13 cellular contexts compared by ENCODE assay signal in genomic region chr7:45259227-45259596, GRCh38.
DNase-seq lines count a peak whose midpoint lies in the region; ATAC-seq and TF ChIP-seq lines count a peak whose summit lies in the region.
"Had no signal": no experiment of that assay in that cellular context is flagged by ENCODE, and none has a peak within 500 bp of the region (broad histone marks: within the 10 kb centered on the region; RNA-seq: fewer than 3 reads in every experiment).

No MANE protein-coding gene starts in this region.

- no peaks in the 10 kb centered on the region for H3K4me1 Mint-ChIP-seq in glutamatergic neuron (ENCODE audit: low read depth, unreplicated experiment)

- H3F3A ChIP-seq in SK-N-SH (replicated peaks; ENCODE audit: insufficient read depth), result no peaks in the 10 kb centered on the region

- peaks cover 30% of the 10 kb centered on the region for H3K4me1 ChIP-seq in BLaER1
- peaks cover 20% of the 10 kb centered on the region for H3K4me1 ChIP-seq in OCI-LY3 (ENCODE audit: low read length)
- no peaks in the 10 kb centered on the region for H3K4me1 ChIP-seq in trophoblast cell (ENCODE audit: control insufficient read depth in 1 of 2, insufficient read depth in 2 of 2, low read length in 2 of 2)
- peaks cover 0 to 11% of the 10 kb centered on the region in 2 experiments; a peak in 1 of 4 replicates for H3K4me1 ChIP-seq in SK-N-SH (ENCODE audit: control insufficient read depth in 1 of 2, insufficient read depth in 2 of 2, low read depth in 1 of 2, low read length in 1 of 2)
- H3K4me1 ChIP-seq: Caco-2 had no signal

- TF ChIP-seq EP300 in SK-N-SH (IDR thresholded peaks at IDR 0.05; ENCODE audit: borderline replicate concordance in 1 of 2, low read depth in 1 of 2, low read length in 1 of 2), result no peak

- H3K4me3 ChIP-seq in BLaER1 (no peak overlapping the region), GM12875 (ENCODE audit: low read depth, low read length) (peak overlapping the region; percentile 33), OCI-LY3 (ENCODE audit: low read length) (no peak overlapping the region), trophoblast cell (ENCODE audit: low read depth, low read length) (peak overlapping the region; percentile 34), SK-N-SH (ENCODE audit: low read depth in 2 of 2, low read length in 1 of 2) (no peak overlapping the region)

- H3K9ac ChIP-seq in BLaER1 (no peak overlapping the region), OCI-LY3 (ENCODE audit: low read length) (no peak overlapping the region), trophoblast cell (ENCODE audit: low read length) (no peak overlapping the region), SK-N-SH (no peak overlapping the region)

- no peak overlapping the region for H3K27ac Mint-ChIP-seq in glutamatergic neuron (ENCODE audit: unreplicated experiment)
- H3K27ac Mint-ChIP-seq: CD4-positive, CD25-positive, alpha-beta regulatory T cell; CD8-positive, alpha-beta memory T cell had no signal

- peaks cover 8% of the 10 kb centered on the region for H3K9me3 Mint-ChIP-seq in glutamatergic neuron (ENCODE audit: unreplicated experiment)

- DNase-seq in trophoblast cell, result no peak
- DNase-seq in glutamatergic neuron, result no peak
- no peak for DNase-seq in SK-N-SH
- DNase-seq: 8988T, Caco-2, DMS153, DMS79 treated with DMSO at 0.1 percent for 48 hours had no signal

- H3K4me2 ChIP-seq in BLaER1, result peak overlapping the region; percentile 80
- peak overlapping the region; percentile 22; the same call in 1 of the 2 replicates for H3K4me2 ChIP-seq in OCI-LY3 (ENCODE audit: low read length)
- no peak overlapping the region for H3K4me2 ChIP-seq in trophoblast cell (ENCODE audit: low read length)
- no peak overlapping the region for H3K4me2 ChIP-seq in SK-N-SH

- H3K9me3 ChIP-seq in BLaER1, result peaks cover 22% of the 10 kb centered on the region
- H3K9me3 ChIP-seq in OCI-LY3 (ENCODE audit: insufficient read depth, low read length), result no peaks in the 10 kb centered on the region
- H3K9me3 ChIP-seq in trophoblast cell (ENCODE audit: insufficient read depth, low read depth, low read length), result peaks cover 1% of the 10 kb centered on the region
- no peaks in the 10 kb centered on the region for H3K9me3 ChIP-seq in SK-N-SH
- H3K9me3 ChIP-seq: Caco-2 had no signal

- no CpG with 5 or more reads among the region's 4 CpGs for WGBS in trophoblast cell (ENCODE audit: extremely low coverage, insufficient coverage, insufficient read length)
- WGBS in SK-N-SH (ENCODE audit: low lambda C conversion rate), result 56% methylated on average over 4 of the region's 4 CpGs

- H2BK12ac ChIP-seq in trophoblast cell (ENCODE audit: low read length), result no peak overlapping the region

- H3K79me2 ChIP-seq in OCI-LY3 (ENCODE audit: low read length) (no peaks in the 10 kb centered on the region), trophoblast cell (ENCODE audit: control insufficient read depth, insufficient read depth, low read length, poor library complexity) (no peaks in the 10 kb centered on the region), SK-N-SH (ENCODE audit: insufficient read depth) (no peaks in the 10 kb centered on the region)

- H3K36me3 Mint-ChIP-seq in glutamatergic neuron (ENCODE audit: unreplicated experiment), result no peaks in the 10 kb centered on the region
- H3K36me3 Mint-ChIP-seq: CD4-positive, CD25-positive, alpha-beta regulatory T cell; CD8-positive, alpha-beta memory T cell had no signal

- CTCF ChIA-PET in SK-N-SH (lab: Yijun Ruan, JAX), result interaction anchor here (0.7 to 6.6 kb wide), 49 partner anchors 8 to 595 kb away, joined by 3 to 201 read pairs (median 6); partner anchors contain the start of gene RAMP3

- peaks cover 2% of the 10 kb centered on the region for H3K27me3 Mint-ChIP-seq in glutamatergic neuron (ENCODE audit: unreplicated experiment)

- no peak overlapping the region for H3K23ac ChIP-seq in trophoblast cell (ENCODE audit: low read length)

- no peak overlapping the region for H2AFZ ChIP-seq in OCI-LY3 (ENCODE audit: low read depth, low read length)
- no peak overlapping the region for H2AFZ ChIP-seq in trophoblast cell (ENCODE audit: insufficient read depth, low read length, poor library complexity)
- H2AFZ ChIP-seq in SK-N-SH (ENCODE audit: low read depth), result no peak overlapping the region

- no peak overlapping the region for H4K8ac ChIP-seq in trophoblast cell (ENCODE audit: low read depth, low read length)

- no peak overlapping the region for H2BK120ac ChIP-seq in trophoblast cell (ENCODE audit: insufficient read depth, low read length, poor library complexity)

- H3K27ac ChIP-seq in BLaER1 (no peak overlapping the region), OCI-LY3 (ENCODE audit: low read length) (no peak overlapping the region), trophoblast cell (ENCODE audit: low read depth, low read length) (no peak overlapping the region), SK-N-SH (ENCODE audit: low read depth in 2 of 2, low read length in 1 of 2) (no peak overlapping the region)

- TF ChIP-seq RAD21 in SK-N-SH (IDR thresholded peaks at IDR 0.05; ENCODE audit: low read length), result no peak

- POLR2A ChIA-PET in SK-N-SH (lab: Yijun Ruan, JAX), result no interaction called here

- no peak overlapping the region for H3K4ac ChIP-seq in trophoblast cell (ENCODE audit: low read depth, low read length)

- no peaks in the 10 kb centered on the region for H3K36me3 ChIP-seq in BLaER1
- H3K36me3 ChIP-seq in OCI-LY3 (replicated peaks; ENCODE audit: low read depth, low read length), result no peaks in the 10 kb centered on the region
- H3K36me3 ChIP-seq in trophoblast cell (ENCODE audit: control insufficient read depth in 1 of 2, insufficient read depth in 2 of 2, low read length in 2 of 2), result no peaks in the 10 kb centered on the region
- no peaks in the 10 kb centered on the region for H3K36me3 ChIP-seq in SK-N-SH (replicated peaks in 1 of 2; ENCODE audit: control insufficient read depth in 1 of 2, insufficient read depth in 2 of 2, low read length in 1 of 2)

- no peak overlapping the region for H3K18ac ChIP-seq in trophoblast cell (ENCODE audit: low read length)

- H4K12ac ChIP-seq in trophoblast cell (ENCODE audit: low read depth, low read length), result no peak overlapping the region

- no peak overlapping the region for H3K4me3 Mint-ChIP-seq in glutamatergic neuron (ENCODE audit: unreplicated experiment)
- H3K4me3 Mint-ChIP-seq: CD4-positive, CD25-positive, alpha-beta regulatory T cell; CD8-positive, alpha-beta memory T cell had no signal

- H4K20me1 ChIP-seq in BLaER1, result peaks cover 11% of the 10 kb centered on the region; the same call in 1 of the 2 replicates
- no peaks in the 10 kb centered on the region for H4K20me1 ChIP-seq in OCI-LY3 (ENCODE audit: insufficient read depth, low read length)
- no peaks in the 10 kb centered on the region for H4K20me1 ChIP-seq in SK-N-SH (ENCODE audit: insufficient read depth)

- H3K14ac ChIP-seq in trophoblast cell (ENCODE audit: low read length), result no peak overlapping the region

- no peak overlapping the region for H4K91ac ChIP-seq in trophoblast cell (ENCODE audit: low read depth, low read length)

- H3K27me3 ChIP-seq in BLaER1 (0 out of 2 replicates have a peak, but pooled peaks cover 5% of the 10 kb centered on the region), OCI-LY3 (ENCODE audit: low read depth, low read length) (no peaks in the 10 kb centered on the region; the same call in 1 of the 2 replicates), trophoblast cell (ENCODE audit: insufficient read depth, low read length) (no peaks in the 10 kb centered on the region), SK-N-SH (ENCODE audit: insufficient read depth) (peaks cover 13% of the 10 kb centered on the region; the same call in 1 of the 2 replicates)

- no peak overlapping the region for H2AK5ac ChIP-seq in trophoblast cell (ENCODE audit: low read length)

- no peaks in the 10 kb centered on the region for H3K79me1 ChIP-seq in trophoblast cell (ENCODE audit: low read length)

- TF ChIP-seq CTCF in GM12875 (IDR thresholded peaks at IDR 0.05; ENCODE audit: borderline replicate concordance, insufficient read depth, low read depth, low read length) (no peak), OCI-LY3 (IDR thresholded peaks at IDR 0.05; ENCODE audit: low read depth, low read length) (no peak), glutamatergic neuron (IDR thresholded peaks at IDR 0.05; ENCODE audit: partially characterized antibody, unreplicated experiment) (no peak), SK-N-SH (IDR thresholded peaks at IDR 0.05) (no peak)

- H2BK5ac ChIP-seq in trophoblast cell (ENCODE audit: low read depth, low read length, poor library complexity), result no peak overlapping the region

- ATAC-seq in GM21737 (IDR thresholded peaks at IDR 0.05; ENCODE audit: unreplicated experiment), result no peak

- H3K9me2 ChIP-seq in SK-N-SH, result no peaks in the 10 kb centered on the region

TF ChIP-seq in SK-N-SH, 30 proteins besides CTCF, POLR2A, EP300 and RAD21:
- no peak for TF ChIP-seq YY1 (IDR thresholded peaks at IDR 0.05; ENCODE audit: low read depth)

Comparison
In these comparisons a context has a peak if more than half of its experiments do, and no peak if none do; other contexts are left out.
1. H3K4me2 ChIP-seq: peak in BLaER1 (single experiment) and OCI-LY3 (single experiment); none in trophoblast cell (single experiment) and SK-N-SH (single experiment).
2. H3K4me3 ChIP-seq: peak in GM12875 (single experiment) and trophoblast cell (single experiment); none in BLaER1 (single experiment), OCI-LY3 (single experiment) and SK-N-SH (0 of 2).